In genomic region chr2:212520340-212520739, GRCh38 we compare ENCODE assay signal across 12 cellular contexts. TPM values are rescaled to one million over a fixed set of nuclear protein-coding genes. Genes with fewer than 3 reads are reported as not detected.
DNase-seq lines count a peak whose midpoint lies in the region; ATAC-seq, FAIRE-seq and TF ChIP-seq lines count a peak whose summit lies in the region.
"Had no signal": no experiment of that assay in that cellular context is flagged by ENCODE, and none has a peak within 500 bp of the region (broad histone marks: within the 10 kb centered on the region; RNA-seq: fewer than 3 reads in every experiment).

No MANE protein-coding gene starts in this region.

- CTCF ChIA-PET in endothelial cell of umbilical vein (lab: Charles Lee) = interaction anchor here (0.6 to 3.7 kb wide), 20 partner anchors 9 to 1066 kb away, joined by 3 to 60 read pairs (median 4); partner anchors contain the start of gene ERBB4

- ATAC-seq in left ventricle myocardium superior = no peak
- ATAC-seq in GM19467 (IDR thresholded peaks at IDR 0.05; ENCODE audit: unreplicated experiment) = no peak
- no peak for ATAC-seq in GM19328 (IDR thresholded peaks at IDR 0.05; ENCODE audit: unreplicated experiment)
- no peak for ATAC-seq in GM21717 (IDR thresholded peaks at IDR 0.05; ENCODE audit: unreplicated experiment)
- ATAC-seq: effector memory CD8-positive, alpha-beta T cell had no signal

- TF ChIP-seq POLR2A in endothelial cell of umbilical vein (IDR thresholded peaks at IDR 0.05; ENCODE audit: low read depth, low read length) = no peak

- TF ChIP-seq CTCF in left ventricle myocardium inferior (IDR thresholded peaks at IDR 0.05; ENCODE audit: borderline replicate concordance) = peak; percentile 38
- TF ChIP-seq CTCF in endothelial cell of umbilical vein (IDR thresholded peaks at IDR 0.05; ENCODE audit: extremely low read depth in 1 of 2, insufficient read depth in 1 of 2, low read depth in 1 of 2, low read length in 2 of 2) = no peak

- POLR2A ChIA-PET in endothelial cell of umbilical vein (lab: Charles Lee) = no interaction called here

- BruUV-seq in endothelial cell of umbilical vein (replicated peaks; lab: Mats Ljungman, UMichigan) = no TSS peak

- DNase-seq in left ventricle myocardium inferior (no peak), left ventricle myocardium superior (no peak), NCI-H524 treated with DMSO at 0.1 percent for 48 hours (lab: John Stamatoyannopoulos, UW) (peak; percentile 5), endothelial cell of umbilical vein (ENCODE audit: low read depth, low spot score) (peak; percentile 13), urothelium cell line (ENCODE audit: low spot score) (peak; percentile 11)
- DNase-seq: effector memory CD8-positive, alpha-beta T cell had no signal

- no peak overlapping the region for H3K4me2 ChIP-seq in endothelial cell of umbilical vein (ENCODE audit: insufficient read depth, low read length)

- H3K79me2 ChIP-seq in endothelial cell of umbilical vein (ENCODE audit: control insufficient read depth, insufficient read depth, low read length) = no peaks in the 10 kb centered on the region

- no peak overlapping the region for H3K27ac ChIP-seq in left ventricle myocardium inferior (replicated peaks)
- H3K27ac ChIP-seq in endothelial cell of umbilical vein (ENCODE audit: insufficient read depth, low read depth, low read length) = no peak overlapping the region
- H3K27ac ChIP-seq: SK-N-MC had no signal

- no peak overlapping the region for H3K9ac ChIP-seq in endothelial cell of umbilical vein (replicated peaks; ENCODE audit: extremely low read depth, insufficient read depth, low read length)

- dilution Hi-C loops in endothelial cell of umbilical vein (cut with MboI; ENCODE audit: extremely low pct_ligation_motif_present, low sequenced_read_pairs) = no loop called here

- H3K27me3 ChIP-seq in left ventricle myocardium inferior (ENCODE audit: low read depth) = no peaks in the 10 kb centered on the region
- H3K27me3 ChIP-seq in endothelial cell of umbilical vein (ENCODE audit: control insufficient read depth in 2 of 2, insufficient read depth in 2 of 2, low read length in 2 of 2) = no peaks in the 10 kb centered on the region

- no peaks in the 10 kb centered on the region for H4K20me1 ChIP-seq in endothelial cell of umbilical vein (replicated peaks; ENCODE audit: control insufficient read depth, extremely low read depth, insufficient read depth, low read length)

- no peaks in the 10 kb centered on the region for H3K9me3 ChIP-seq in left ventricle myocardium inferior (replicated peaks)
- H3K9me3 ChIP-seq in endothelial cell of umbilical vein (replicated peaks; ENCODE audit: control insufficient read depth, insufficient read depth, low read length) = no peaks in the 10 kb centered on the region

- no peak for FAIRE-seq in endothelial cell of umbilical vein (lab: Jason Lieb, UNC)
- FAIRE-seq in urothelium cell line (lab: Jason Lieb, UNC) = no peak
- FAIRE-seq: GM19239, HTR-8/SVneo had no signal

- intact Hi-C loops in left ventricle myocardium inferior (cut with micrococcal nuclease) = no loop called here
- intact Hi-C loops in left ventricle myocardium superior (cut with micrococcal nuclease) = no loop called here
- intact Hi-C loops in endothelial cell of umbilical vein (cut with micrococcal nuclease) = no loop called here

- no peak overlapping the region for H3K4me3 ChIP-seq in left ventricle myocardium inferior
- no peak overlapping the region for H3K4me3 ChIP-seq in endothelial cell of umbilical vein (replicated peaks in 1 of 3; ENCODE audit: insufficient read depth in 1 of 3, low read depth in 1 of 3, low read length in 3 of 3)
- H3K4me3 ChIP-seq: SK-N-MC had no signal

- no peak overlapping the region for H2AFZ ChIP-seq in endothelial cell of umbilical vein (ENCODE audit: low read depth, low read length)

- H3K4me1 ChIP-seq in left ventricle myocardium inferior = peaks cover 12% of the 10 kb centered on the region
- H3K4me1 ChIP-seq in endothelial cell of umbilical vein (ENCODE audit: control insufficient read depth, extremely low read depth, insufficient read depth, low read length) = no peaks in the 10 kb centered on the region

- H3K36me3 ChIP-seq in left ventricle myocardium inferior (no peaks in the 10 kb centered on the region), endothelial cell of umbilical vein (ENCODE audit: control insufficient read depth in 2 of 2, extremely low read depth in 1 of 2, insufficient read depth in 2 of 2, low read length in 2 of 2) (no peaks in the 10 kb centered on the region)

- H3K9me1 ChIP-seq in endothelial cell of umbilical vein (replicated peaks; ENCODE audit: control insufficient read depth, extremely low read depth, insufficient read depth, low read length) = no peaks in the 10 kb centered on the region

TF ChIP-seq in endothelial cell of umbilical vein, 7 proteins besides CTCF, POLR2A, EP300 and RAD21:
- TF ChIP-seq JUN (IDR thresholded peaks at IDR 0.05; ENCODE audit: borderline replicate concordance, insufficient read depth, insufficient read length, low read depth) = no peak
- no peak for TF ChIP-seq EZH2 (IDR thresholded peaks at IDR 0.05; ENCODE audit: borderline replicate concordance, low read depth, low read length, severe bottlenecking)
- no peak for TF ChIP-seq POLR2AphosphoS5 (IDR thresholded peaks at IDR 0.05; ENCODE audit: insufficient read depth, low read depth, low read length)
- TF ChIP-seq MYC (IDR thresholded peaks at IDR 0.05; ENCODE audit: low read depth, low read length) = no peak
- no peak for TF ChIP-seq GATA2 (IDR thresholded peaks at IDR 0.05; ENCODE audit: insufficient read depth, insufficient read length, low read depth, low read length)
- TF ChIP-seq MAX (IDR thresholded peaks at IDR 0.05; ENCODE audit: insufficient read depth, insufficient read length) = no peak

RNA-seq across cellular contexts. Expression of gene ERBB4, which starts 18.3 kb away (rescaled TPM):
- total RNA-seq in left ventricle myocardium inferior (8.3 TPM), left ventricle myocardium superior (17.9 TPM), endothelial cell of umbilical vein (0.27 and 0.74 TPM in 2 replicates)
- polyA plus RNA-seq in endothelial cell of umbilical vein = 0.01 and 0.03 TPM in 2 replicates
- polyA plus RNA-seq in endothelial cell of umbilical vein (2011; cell fraction: cytosol; rRNA removed) = under 0.01 and 0.07 TPM in 2 replicates
- 0.04 and 0.13 TPM in 2 replicates for polyA plus RNA-seq in endothelial cell of umbilical vein (2011; cell fraction: nucleus; rRNA removed)
- 0.03 and 0.08 TPM in 2 replicates for polyA plus RNA-seq in endothelial cell of umbilical vein (2012)
- 0.36 and 0.55 TPM in 2 replicates for polyA minus RNA-seq in endothelial cell of umbilical vein
- 0.51 TPM for polyA minus RNA-seq in endothelial cell of umbilical vein (2011; cell fraction: cytosol; rRNA and poly(A)+ RNA removed)
- 0.24 and 0.58 TPM in 2 replicates for polyA minus RNA-seq in endothelial cell of umbilical vein (2011; cell fraction: nucleus; rRNA and poly(A)+ RNA removed)

Comparison
In these comparisons a context has a peak if more than half of its experiments do, and no peak if none do; other contexts are left out.
1. DNase-seq: peak in NCI-H524 treated with DMSO at 0.1 percent for 48 hours (single experiment), endothelial cell of umbilical vein (single experiment) and urothelium cell line (single experiment); none in left ventricle myocardium inferior (single experiment) and left ventricle myocardium superior (single experiment).